In the genomic region with DNA sequence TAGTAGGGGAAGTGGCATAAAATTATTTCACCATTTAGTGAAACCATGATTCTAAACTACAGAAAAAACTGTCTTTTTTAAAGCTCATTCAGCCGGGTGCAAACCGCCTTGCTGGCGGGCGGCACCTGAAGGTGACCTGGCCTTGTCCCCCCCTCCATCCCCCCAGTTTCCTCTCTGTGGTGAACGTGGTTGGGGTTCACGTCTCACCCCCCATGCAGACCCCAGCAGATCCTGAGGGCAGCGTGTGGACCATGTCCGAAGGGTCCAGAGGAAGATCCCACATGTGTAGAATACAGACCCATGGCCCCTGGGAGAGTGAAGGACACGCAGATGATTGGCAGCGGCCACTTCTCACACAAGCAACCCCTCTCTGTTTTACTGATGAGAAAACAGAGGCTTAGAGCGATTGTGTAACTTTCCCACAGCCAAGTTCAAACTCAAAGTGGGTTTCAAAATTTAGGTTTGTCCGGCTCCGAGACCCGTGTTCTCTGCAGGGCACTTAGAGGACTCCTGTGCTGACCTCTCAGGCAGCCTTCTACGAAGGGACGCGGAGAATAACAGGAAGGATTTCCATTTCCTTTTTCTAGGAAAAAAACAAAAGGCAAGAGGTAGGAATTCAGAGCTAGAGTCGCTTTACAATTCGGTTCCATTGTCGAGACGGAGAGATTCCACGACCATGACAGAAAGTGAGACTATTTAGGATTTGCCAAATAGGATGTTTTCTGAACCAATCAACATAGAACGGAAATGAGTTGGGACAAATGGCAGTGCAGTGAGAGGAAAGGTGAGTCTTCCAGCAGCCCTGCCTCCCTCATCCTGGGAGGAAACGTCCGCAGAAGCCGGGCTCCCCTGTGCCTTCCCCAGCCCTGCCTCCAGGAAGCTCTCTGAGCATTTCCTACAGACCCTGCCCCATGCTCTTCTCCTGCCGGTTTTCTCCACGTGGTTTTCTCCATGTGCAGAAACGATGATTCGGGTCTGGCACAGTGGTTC, we compare ENCODE assay signal across 1 cellular context.
TF ChIP-seq lines count a peak whose summit lies in the region.

No MANE protein-coding gene starts in this region.

TF ChIP-seq in WTC11, 78 proteins besides CTCF, POLR2A, EP300 and RAD21 (continued from another document):
- TF ChIP-seq, protein P1, sequence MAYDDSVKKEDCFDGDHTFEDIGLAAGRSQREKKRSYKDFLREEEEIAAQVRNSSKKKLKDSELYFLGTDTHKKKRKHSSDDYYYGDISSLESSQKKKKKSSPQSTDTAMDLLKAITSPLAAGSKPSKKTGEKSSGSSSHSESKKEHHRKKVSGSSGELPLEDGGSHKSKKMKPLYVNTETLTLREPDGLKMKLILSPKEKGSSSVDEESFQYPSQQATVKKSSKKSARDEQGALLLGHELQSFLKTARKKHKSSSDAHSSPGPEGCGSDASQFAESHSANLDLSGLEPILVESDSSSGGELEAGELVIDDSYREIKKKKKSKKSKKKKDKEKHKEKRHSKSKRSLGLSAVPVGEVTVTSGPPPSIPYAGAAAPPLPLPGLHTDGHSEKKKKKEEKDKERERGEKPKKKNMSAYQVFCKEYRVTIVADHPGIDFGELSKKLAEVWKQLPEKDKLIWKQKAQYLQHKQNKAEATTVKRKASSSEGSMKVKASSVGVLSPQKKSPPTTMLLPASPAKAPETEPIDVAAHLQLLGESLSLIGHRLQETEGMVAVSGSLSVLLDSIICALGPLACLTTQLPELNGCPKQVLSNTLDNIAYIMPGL (CRISPR knock-in tag; IDR thresholded peaks at IDR 0.05): no peak
- TF ChIP-seq TCF7 (CRISPR knock-in tag; IDR thresholded peaks at IDR 0.05; ENCODE audit: low read depth): no peak
- no peak for TF ChIP-seq NFE2L1 (CRISPR knock-in tag; IDR thresholded peaks at IDR 0.05)
- TF ChIP-seq, protein P2, sequence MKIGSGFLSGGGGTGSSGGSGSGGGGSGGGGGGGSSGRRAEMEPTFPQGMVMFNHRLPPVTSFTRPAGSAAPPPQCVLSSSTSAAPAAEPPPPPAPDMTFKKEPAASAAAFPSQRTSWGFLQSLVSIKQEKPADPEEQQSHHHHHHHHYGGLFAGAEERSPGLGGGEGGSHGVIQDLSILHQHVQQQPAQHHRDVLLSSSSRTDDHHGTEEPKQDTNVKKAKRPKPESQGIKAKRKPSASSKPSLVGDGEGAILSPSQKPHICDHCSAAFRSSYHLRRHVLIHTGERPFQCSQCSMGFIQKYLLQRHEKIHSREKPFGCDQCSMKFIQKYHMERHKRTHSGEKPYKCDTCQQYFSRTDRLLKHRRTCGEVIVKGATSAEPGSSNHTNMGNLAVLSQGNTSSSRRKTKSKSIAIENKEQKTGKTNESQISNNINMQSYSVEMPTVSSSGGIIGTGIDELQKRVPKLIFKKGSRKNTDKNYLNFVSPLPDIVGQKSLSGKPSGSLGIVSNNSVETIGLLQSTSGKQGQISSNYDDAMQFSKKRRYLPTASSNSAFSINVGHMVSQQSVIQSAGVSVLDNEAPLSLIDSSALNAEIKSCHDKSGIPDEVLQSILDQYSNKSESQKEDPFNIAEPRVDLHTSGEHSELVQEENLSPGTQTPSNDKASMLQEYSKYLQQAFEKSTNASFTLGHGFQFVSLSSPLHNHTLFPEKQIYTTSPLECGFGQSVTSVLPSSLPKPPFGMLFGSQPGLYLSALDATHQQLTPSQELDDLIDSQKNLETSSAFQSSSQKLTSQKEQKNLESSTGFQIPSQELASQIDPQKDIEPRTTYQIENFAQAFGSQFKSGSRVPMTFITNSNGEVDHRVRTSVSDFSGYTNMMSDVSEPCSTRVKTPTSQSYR (CRISPR knock-in tag; IDR thresholded peaks at IDR 0.05): no peak
- TF ChIP-seq, protein P3, sequence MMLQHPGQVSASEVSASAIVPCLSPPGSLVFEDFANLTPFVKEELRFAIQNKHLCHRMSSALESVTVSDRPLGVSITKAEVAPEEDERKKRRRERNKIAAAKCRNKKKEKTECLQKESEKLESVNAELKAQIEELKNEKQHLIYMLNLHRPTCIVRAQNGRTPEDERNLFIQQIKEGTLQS (CRISPR knock-in tag; conservative IDR thresholded peaks at IDR 0.05): no peak
